Comparison of ENCODE assay signal across 11 cellular contexts in the genomic region with DNA sequence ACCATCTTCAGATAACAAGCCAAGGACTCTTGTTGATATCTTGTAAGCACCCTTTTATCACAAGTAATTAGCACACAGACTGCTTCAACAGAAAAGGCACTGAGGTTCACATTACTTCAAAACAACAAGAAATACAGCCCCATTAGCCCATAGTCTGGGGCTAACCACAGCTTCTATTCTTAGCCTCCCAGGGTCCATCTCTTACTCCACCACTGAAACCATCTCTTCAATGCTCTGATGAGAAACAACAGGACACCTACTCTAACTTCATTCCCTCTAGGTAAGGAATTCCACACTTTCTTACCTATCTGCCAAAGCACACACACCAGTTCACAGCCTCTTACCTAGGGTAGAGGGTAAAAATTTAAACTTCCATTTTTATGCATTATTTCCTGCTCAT. TPM values are rescaled to one million over a fixed set of nuclear protein-coding genes. Genes with fewer than 3 reads are reported as not detected.
DNase-seq lines count a peak whose midpoint lies in the region; ATAC-seq and TF ChIP-seq lines count a peak whose summit lies in the region.
"Had no signal": no experiment of that assay in that cellular context is flagged by ENCODE, and none has a peak within 500 bp of the region (broad histone marks: within the 10 kb centered on the region; RNA-seq: fewer than 3 reads in every experiment).

No MANE protein-coding gene starts in this region.

- H3K4me3 ChIP-seq in stomach, result no peak overlapping the region
- no peak overlapping the region for H3K4me3 ChIP-seq in right lobe of liver

- ATAC-seq in HG03039 (IDR thresholded peaks at IDR 0.05; ENCODE audit: unreplicated experiment) (peak; percentile 45), T-cell (replicated peaks in 1 of 4) (no peak), omental fat pad (ENCODE audit: low FRiP score) (no peak), right lobe of liver (no peak)

- TF ChIP-seq EP300 in stomach (IDR thresholded peaks at IDR 0.05), result no peak

- DNase-seq in activated T-cell treated with anti-CD3 and anti-CD28 coated beads, Interleukin-2, amount 50 U/mL, for 24 hours, result no peak
- no peak for DNase-seq in activated T-cell treated with anti-CD3 and anti-CD28 coated beads, Interleukin-2, amount 50 U/mL, for 48 hours
- DNase-seq in T-cell (no peak), stomach (no peak), omental fat pad (ENCODE audit: low spot score) (no peak), right lobe of liver (no peak), HuH-7 (ENCODE audit: low spot score) (no peak)
- DNase-seq: NCI-H1417 had no signal

- POLR2A ChIA-PET in T-cell (lab: Charles Lee), result interaction anchor here (0.6 to 2.6 kb wide), 6 partner anchors 9 to 84 kb away, joined by 3 to 14 read pairs (median 4); partner anchors contain the start of gene CYTIP (in 1 of the 2)

- peaks cover 91% of the 10 kb centered on the region for H3K4me1 Mint-ChIP-seq in activated T-cell treated with anti-CD3 and anti-CD28 coated beads, Interleukin-2, amount 50 U/mL, for 24 hours (ENCODE audit: low read depth)
- H3K4me1 Mint-ChIP-seq in T-cell, result peaks cover 58 to 72% (median 59%) of the 10 kb centered on the region in 3 donors
- H3K4me1 Mint-ChIP-seq: neural crest cell had no signal

- no peaks in the 10 kb centered on the region for H3K27me3 Mint-ChIP-seq in activated T-cell treated with anti-CD3 and anti-CD28 coated beads, Interleukin-2, amount 50 U/mL, for 24 hours
- H3K27me3 Mint-ChIP-seq in T-cell, result no peaks in the 10 kb centered on the region

- CTCF ChIA-PET in T-cell (lab: Charles Lee), result interaction anchor here (1.0 to 1.2 kb wide), 2 partner anchors 142 to 143 kb away, joined by 3 read pairs; no protein-coding TSS in a partner anchor

- H3K36me3 ChIP-seq in stomach (no peaks in the 10 kb centered on the region), right lobe of liver (no peaks in the 10 kb centered on the region)

- H3K4me3 Mint-ChIP-seq in activated T-cell treated with anti-CD3 and anti-CD28 coated beads, Interleukin-2, amount 50 U/mL, for 24 hours, result peak overlapping the region; percentile 72
- no peak overlapping the region for H3K4me3 Mint-ChIP-seq in T-cell
- H3K4me3 Mint-ChIP-seq: neural crest cell had no signal

- TF ChIP-seq CTCF in stomach (IDR thresholded peaks at IDR 0.05) (no peak), omental fat pad (IDR thresholded peaks at IDR 0.05) (no peak), right lobe of liver (IDR thresholded peaks at IDR 0.05) (no peak)

- H3K9me3 Mint-ChIP-seq in activated T-cell treated with anti-CD3 and anti-CD28 coated beads, Interleukin-2, amount 50 U/mL, for 24 hours, result peaks cover 5% of the 10 kb centered on the region
- peaks cover 0 to 5% (median 4%) of the 10 kb centered on the region in 3 donors for H3K9me3 Mint-ChIP-seq in T-cell

- H3K4me1 ChIP-seq in stomach (peaks cover 0 to 31% (median 21%) of the 10 kb centered on the region in 4 donors), right lobe of liver (no peaks in the 10 kb centered on the region)

- H3K27ac Mint-ChIP-seq in activated T-cell treated with anti-CD3 and anti-CD28 coated beads, Interleukin-2, amount 50 U/mL, for 24 hours, result peak overlapping the region; percentile 99
- H3K27ac Mint-ChIP-seq in T-cell, result peak overlapping the region; percentile 97 to 99

- no peak for TF ChIP-seq POLR2A in stomach (IDR thresholded peaks at IDR 0.05)
- TF ChIP-seq POLR2A in right lobe of liver (IDR thresholded peaks at IDR 0.05), result no peak

- intact Hi-C loops in stomach (cut with DNase I; ENCODE audit: low total_unique reads) (no loop called here), right lobe of liver (cut with DNase I) (no loop called here)

- H3K27me3 ChIP-seq in stomach, result no peaks in the 10 kb centered on the region
- H3K27me3 ChIP-seq in right lobe of liver, result no peaks in the 10 kb centered on the region

- H3K27ac ChIP-seq in stomach (peak overlapping the region in 4 of 5 donors; percentile 34 to 87 (median 48)), right lobe of liver (no peak overlapping the region)

- H3K9me3 ChIP-seq in stomach (no peaks in the 10 kb centered on the region), right lobe of liver (no peaks in the 10 kb centered on the region)

- H3K36me3 Mint-ChIP-seq in activated T-cell treated with anti-CD3 and anti-CD28 coated beads, Interleukin-2, amount 50 U/mL, for 24 hours (ENCODE audit: low read depth), result peaks cover 19% of the 10 kb centered on the region
- H3K36me3 Mint-ChIP-seq in T-cell, result no peaks in the 10 kb centered on the region

RNA-seq across cellular contexts. Expression of gene CYTIP, which starts 26.4 kb away (rescaled TPM):
- total RNA-seq in T-cell (100 to 1,000 TPM; 264 to 465 (median 273) TPM), stomach (10 to 100 TPM in 3 of 5 donors, 1 to 10 TPM in 1, not detected in 1; 8.2 to 30.7 (median 21.1) TPM), omental fat pad (10 to 100 TPM; 13.4 to 26.1 (median 17.5) TPM), right lobe of liver (1 to 10 TPM; 1.1 to 6.0 (median 2.9) TPM)
- 10 to 100 TPM in 1 of 3 donors, 1 to 10 TPM in 2; 5.3 to 17.9 (median 9.3) TPM for polyA plus RNA-seq in stomach
- total RNA-seq: bronchial epithelial cell had no signal

Comparison
In these comparisons a context has a peak if more than half of its experiments do, and no peak if none do; other contexts are left out.
1. H3K27ac ChIP-seq: peak in stomach (4 of 5); none in right lobe of liver (0 of 3).
2. RNA of gene CYTIP, which starts 26.4 kb away (total RNA-seq): 264 to 465 TPM in T-cell; 13.4 to 26.1 TPM in omental fat pad, 8.2 to 30.7 TPM in stomach and 1.1 to 6.0 TPM in right lobe of liver; every median in the first group is over 4 times any median in the second.